In the genomic region with DNA sequence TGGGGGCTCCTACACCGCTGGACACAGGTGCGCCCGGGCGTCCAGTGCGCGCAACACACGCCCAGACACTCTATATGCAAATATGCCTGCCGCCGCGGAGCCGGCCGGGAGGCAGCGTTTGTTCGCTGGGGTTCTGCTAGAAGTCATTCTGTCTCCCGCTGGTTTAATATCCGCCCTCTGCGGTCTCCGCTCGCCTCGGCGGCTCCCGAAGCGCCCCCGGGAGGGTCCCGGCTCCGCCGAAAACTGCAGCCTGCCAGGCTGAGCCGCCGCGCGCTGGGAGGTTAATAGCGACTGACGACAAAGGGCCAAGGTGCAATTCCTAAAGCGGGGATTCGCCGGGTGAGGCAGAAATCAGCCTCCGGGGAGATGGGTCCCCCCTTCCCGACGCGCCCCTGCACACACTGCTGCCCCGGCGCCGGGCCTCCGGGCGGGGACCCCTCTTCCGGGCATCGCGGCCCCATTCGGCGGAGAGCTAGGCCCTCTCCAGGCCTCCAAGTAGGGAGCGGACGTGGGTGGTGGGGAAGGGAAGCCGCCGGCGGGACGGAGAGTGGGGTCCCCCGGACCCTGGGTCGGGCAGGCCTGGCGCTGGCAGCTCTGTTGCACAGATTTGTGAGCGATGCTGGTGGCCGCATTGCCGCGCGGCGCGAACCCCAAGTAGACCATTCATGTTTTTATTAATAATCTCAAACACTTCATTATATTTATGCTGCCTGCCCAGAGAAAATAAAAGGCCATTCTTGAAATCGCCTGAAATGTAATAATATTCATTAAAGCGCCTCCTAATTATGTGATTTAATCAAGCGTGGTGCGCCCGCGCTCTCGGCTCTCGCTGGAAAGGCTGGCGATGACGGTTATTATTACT, we compare ENCODE assay signal across 1 cellular context.
TF ChIP-seq lines count a peak whose summit lies in the region.

No MANE protein-coding gene starts in this region.

TF ChIP-seq in GM12878, 131 proteins besides CTCF, POLR2A, EP300 and RAD21 (continued from another document):
- TF ChIP-seq, protein P1, sequence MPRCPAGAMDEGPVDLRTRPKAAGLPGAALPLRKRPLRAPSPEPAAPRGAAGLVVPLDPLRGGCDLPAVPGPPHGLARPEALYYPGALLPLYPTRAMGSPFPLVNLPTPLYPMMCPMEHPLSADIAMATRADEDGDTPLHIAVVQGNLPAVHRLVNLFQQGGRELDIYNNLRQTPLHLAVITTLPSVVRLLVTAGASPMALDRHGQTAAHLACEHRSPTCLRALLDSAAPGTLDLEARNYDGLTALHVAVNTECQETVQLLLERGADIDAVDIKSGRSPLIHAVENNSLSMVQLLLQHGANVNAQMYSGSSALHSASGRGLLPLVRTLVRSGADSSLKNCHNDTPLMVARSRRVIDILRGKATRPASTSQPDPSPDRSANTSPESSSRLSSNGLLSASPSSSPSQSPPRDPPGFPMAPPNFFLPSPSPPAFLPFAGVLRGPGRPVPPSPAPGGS (IDR thresholded peaks at IDR 0.05; ENCODE audit: borderline replicate concordance, insufficient read depth, low read depth, low read length, poor library complexity, severe bottlenecking), result no peak
- no peak for TF ChIP-seq ZNF384 (IDR thresholded peaks at IDR 0.05; ENCODE audit: borderline replicate concordance, low read depth, low read length)
- no peak for TF ChIP-seq ASH2L (IDR thresholded peaks at IDR 0.05; ENCODE audit: borderline replicate concordance, low read depth)
- no peak for TF ChIP-seq MXI1 (IDR thresholded peaks at IDR 0.05; ENCODE audit: low read depth, low read length)
- no peak for TF ChIP-seq STAT1 (conservative IDR thresholded peaks at IDR 0.05)
- TF ChIP-seq SMARCA5 (IDR thresholded peaks at IDR 0.05), result no peak
